14 cellular contexts compared by ENCODE assay signal in the genomic region with DNA sequence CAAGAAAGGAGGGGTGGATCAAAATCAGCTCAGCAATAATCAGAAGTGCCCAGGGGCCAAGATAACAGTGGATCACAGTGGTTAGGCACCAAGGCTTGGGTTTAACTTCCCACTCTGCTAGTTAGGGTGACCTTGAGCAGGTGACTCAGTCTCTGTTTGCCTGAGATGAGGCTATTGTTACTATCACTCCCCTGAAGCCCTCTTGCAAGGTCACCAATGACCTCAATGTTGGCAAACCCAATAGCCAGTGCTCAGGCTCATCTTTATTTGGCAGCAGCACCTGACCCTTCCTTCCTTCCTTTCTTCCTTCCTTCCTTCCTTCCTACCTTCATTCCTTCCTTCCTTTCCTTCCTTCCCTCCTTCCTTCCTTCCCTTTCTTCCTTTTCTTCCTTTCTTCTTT.
DNase-seq lines count a peak whose midpoint lies in the region; ATAC-seq and TF ChIP-seq lines count a peak whose summit lies in the region.
"Had no signal": no experiment of that assay in that cellular context is flagged by ENCODE, and none has a peak within 500 bp of the region (broad histone marks: within the 10 kb centered on the region; RNA-seq: fewer than 3 reads in every experiment).

No MANE protein-coding gene starts in this region.

- peak overlapping the region; percentile 36 for H2AK5ac ChIP-seq in mesenchymal stem cell (ENCODE audit: low read length, severe bottlenecking)

- H3K9ac ChIP-seq in SK-N-SH (0 out of 2 replicates have a peak overlapping the region, but pooled peaks have one; percentile 27), mesenchymal stem cell (ENCODE audit: low read length) (peak overlapping the region; percentile 52)

- intact Hi-C loops in vagina (cut with DNase I) = no loop called here
- intact Hi-C loops in lower lobe of right lung (cut with DNase I) = no loop called here

- H4K91ac ChIP-seq in mesenchymal stem cell (ENCODE audit: low read length) = peak overlapping the region; percentile 18

- no peaks in the 10 kb centered on the region for H4K20me1 ChIP-seq in SK-N-SH (ENCODE audit: insufficient read depth)

- H2AFZ ChIP-seq in SK-N-SH (ENCODE audit: low read depth) (no peak overlapping the region), mesenchymal stem cell (ENCODE audit: low read depth, low read length) (no peak overlapping the region)

- H3K27me3 ChIP-seq in SK-N-SH (ENCODE audit: insufficient read depth) = no peaks in the 10 kb centered on the region
- no peaks in the 10 kb centered on the region for H3K27me3 ChIP-seq in mesenchymal stem cell (ENCODE audit: control insufficient read depth in 1 of 2, insufficient read depth in 1 of 2, low read length in 2 of 2)
- no peaks in the 10 kb centered on the region for H3K27me3 ChIP-seq in vagina
- no peaks in the 10 kb centered on the region for H3K27me3 ChIP-seq in lower lobe of right lung (ENCODE audit: low read depth)

- POLR2A ChIA-PET in SK-N-SH (lab: Yijun Ruan, JAX) = no interaction called here

- H4K8ac ChIP-seq in mesenchymal stem cell (ENCODE audit: low read length) = no peak overlapping the region

- H3K4me2 ChIP-seq in SK-N-SH (peak overlapping the region; percentile 41; the same call in 1 of the 2 replicates), mesenchymal stem cell (ENCODE audit: low read length, poor library complexity, severe bottlenecking) (no peak overlapping the region)

- H3K14ac ChIP-seq in mesenchymal stem cell (ENCODE audit: low read length in 2 of 2) = no peak overlapping the region

- TF ChIP-seq POLR2A in vagina (IDR thresholded peaks at IDR 0.05) = no peak

- H3K9me3 ChIP-seq in SK-N-SH (no peaks in the 10 kb centered on the region), mesenchymal stem cell (ENCODE audit: control insufficient read depth, low read length) (no peaks in the 10 kb centered on the region), vagina (no peaks in the 10 kb centered on the region), lower lobe of right lung (no peaks in the 10 kb centered on the region)

- no peak overlapping the region for H2BK15ac ChIP-seq in mesenchymal stem cell (ENCODE audit: low read depth, poor library complexity, severe bottlenecking)

- peaks cover 9% of the 10 kb centered on the region; the same call in 1 of the 2 replicates for H3K79me2 ChIP-seq in SK-N-SH (ENCODE audit: insufficient read depth)

- no peak for TF ChIP-seq RAD21 in SK-N-SH (IDR thresholded peaks at IDR 0.05; ENCODE audit: low read length)

- no peak for TF ChIP-seq EP300 in SK-N-SH (IDR thresholded peaks at IDR 0.05; ENCODE audit: borderline replicate concordance in 1 of 2, low read depth in 1 of 2, low read length in 1 of 2)

- H3F3A ChIP-seq in SK-N-SH (replicated peaks; ENCODE audit: insufficient read depth) = peaks cover 17% of the 10 kb centered on the region

- CTCF ChIA-PET in SK-N-SH (lab: Yijun Ruan, JAX) = interaction anchor here (2.5 kb wide), 1 partner anchor 34 kb away, joined by 16 read pairs; no protein-coding TSS in a partner anchor

- H3K4me1 ChIP-seq in SK-N-SH (ENCODE audit: control insufficient read depth in 1 of 2, insufficient read depth in 2 of 2, low read depth in 1 of 2, low read length in 1 of 2) (peaks cover 14 to 49% of the 10 kb centered on the region in 2 experiments; a peak in 3 of 4 replicates), mesenchymal stem cell (ENCODE audit: control insufficient read depth, insufficient read depth, low read depth, low read length) (peaks cover 41% of the 10 kb centered on the region), vagina (peaks cover 49% of the 10 kb centered on the region), lower lobe of right lung (peaks cover 37% of the 10 kb centered on the region)

- H3K36me3 ChIP-seq in SK-N-SH (replicated peaks in 1 of 2; ENCODE audit: control insufficient read depth in 1 of 2, insufficient read depth in 2 of 2, low read length in 1 of 2) (peaks cover 54 to 61% of the 10 kb centered on the region in 2 experiments), mesenchymal stem cell (ENCODE audit: control insufficient read depth in 1 of 2, insufficient read depth in 2 of 2, low read depth in 1 of 2, low read length in 2 of 2) (peaks cover 33 to 60% of the 10 kb centered on the region in 2 experiments), vagina (no peaks in the 10 kb centered on the region), lower lobe of right lung (peaks cover 33% of the 10 kb centered on the region)

- H2BK12ac ChIP-seq in mesenchymal stem cell (ENCODE audit: low read length in 2 of 2) = peak overlapping the region; percentile 76 to 78

- DNase-seq in SK-N-SH (no peak), amniotic epithelial cell (ENCODE audit: low read depth) (peak; percentile 46), mesenchymal stem cell (peak; percentile 37), vagina (ENCODE audit: extremely low spot score in 2 of 2) (no peak), lower lobe of right lung (no peak), SHP77 treated with DMSO at 0.1 percent for 48 hours (lab: John Stamatoyannopoulos, UW) (no peak), activated T-cell treated with anti-CD3 and anti-CD28 coated beads for 4 hours (no peak)
- DNase-seq: activated CD4-positive, CD25-positive, alpha-beta regulatory T cell; activated naive CD4-positive, alpha-beta T cell treated with anti-CD3 and anti-CD28 coated beads, Interleukin-2, amount 50 U/mL, for 16 hours; NCI-H1417 treated with DMSO at 0.1 percent for 48 hours; NCI-H510A treated with DMSO at 0.1 percent for 48 hours; T-helper 1 cell had no signal

- ATAC-seq in SK-N-SH treated with all-trans-retinoic acid at 6 μM for 48 hours = no peak
- ATAC-seq in lower lobe of right lung = no peak
- ATAC-seq: stimulated activated memory B cell treated with anti-CD40 and anti-IgM and Interleukin-4, amounts not matched to agents 10 μg/mL and 1 μg/mL and 100 μg/mL, for 72 hours had no signal

- no peak overlapping the region for H3K23ac ChIP-seq in mesenchymal stem cell (ENCODE audit: low read length in 2 of 2)

- peaks cover 33% of the 10 kb centered on the region for H3K79me1 ChIP-seq in mesenchymal stem cell (replicated peaks; ENCODE audit: low read length, poor library complexity, severe bottlenecking)

- no peaks in the 10 kb centered on the region for H3K9me2 ChIP-seq in SK-N-SH

- no peak overlapping the region for H2BK120ac ChIP-seq in mesenchymal stem cell (ENCODE audit: low read depth, low read length)

- H3K4me3 ChIP-seq in SK-N-SH (ENCODE audit: low read depth in 2 of 2, low read length in 1 of 2) (no peak overlapping the region), mesenchymal stem cell (ENCODE audit: insufficient read depth in 1 of 2, low read depth in 1 of 2, low read length in 2 of 2) (no peak overlapping the region), vagina (no peak overlapping the region), lower lobe of right lung (no peak overlapping the region)

- no peak overlapping the region for H3K18ac ChIP-seq in mesenchymal stem cell (ENCODE audit: low read depth in 1 of 2, low read length in 2 of 2)

- H3K4ac ChIP-seq in mesenchymal stem cell (ENCODE audit: low read depth in 1 of 2, low read length in 2 of 2) = peak overlapping the region in 1 of 2 experiments; percentile 14

- H2BK5ac ChIP-seq in mesenchymal stem cell (ENCODE audit: low read depth, low read length, poor library complexity, severe bottlenecking) = no peak overlapping the region

- peak overlapping the region in 1 of 2 experiments; percentile 87; a peak in 2 of 4 replicates for H3K27ac ChIP-seq in SK-N-SH (ENCODE audit: low read depth in 2 of 2, low read length in 1 of 2)
- peak overlapping the region; percentile 11 for H3K27ac ChIP-seq in mesenchymal stem cell (ENCODE audit: low read length, poor library complexity, severe bottlenecking)
- H3K27ac ChIP-seq in vagina = peak overlapping the region; percentile 66
- no peak overlapping the region for H3K27ac ChIP-seq in lower lobe of right lung

- TF ChIP-seq CTCF in SK-N-SH (IDR thresholded peaks at IDR 0.05) (no peak), vagina (IDR thresholded peaks at IDR 0.05) (no peak), lower lobe of right lung (IDR thresholded peaks at IDR 0.05) (no peak)

TF ChIP-seq in SK-N-SH, 30 proteins besides CTCF, POLR2A, EP300 and RAD21:
- TF ChIP-seq GATA2 (CRISPR knock-in tag; IDR thresholded peaks at IDR 0.05) (no peak), GABPA (IDR thresholded peaks at IDR 0.05; ENCODE audit: low read depth) (no peak), TAF1 (IDR thresholded peaks at IDR 0.05; ENCODE audit: borderline replicate concordance, low read depth, low read length) (no peak), FOSL2 (IDR thresholded peaks at IDR 0.05; ENCODE audit: borderline replicate concordance, low read depth) (no peak), YY1 (IDR thresholded peaks at IDR 0.05; ENCODE audit: low read depth) (no peak)
- TF ChIP-seq, protein P1, sequence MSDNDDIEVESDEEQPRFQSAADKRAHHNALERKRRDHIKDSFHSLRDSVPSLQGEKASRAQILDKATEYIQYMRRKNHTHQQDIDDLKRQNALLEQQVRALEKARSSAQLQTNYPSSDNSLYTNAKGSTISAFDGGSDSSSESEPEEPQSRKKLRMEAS (IDR thresholded peaks at IDR 0.05; ENCODE audit: low read depth) = no peak

TF ChIP-seq in SK-N-SH treated with all-trans-retinoic acid at 6 μM for 48 hours, 23 proteins besides CTCF, POLR2A, EP300 and RAD21:
- TF ChIP-seq CSDC2 (CRISPR knock-in tag; IDR thresholded peaks at IDR 0.05) (no peak), ZFP3 (CRISPR knock-in tag; IDR thresholded peaks at IDR 0.05) (no peak), RARB (CRISPR knock-in tag; IDR thresholded peaks at IDR 0.05) (no peak), ISL1 (CRISPR knock-in tag; IDR thresholded peaks at IDR 0.05) (no peak), OSR1 (CRISPR knock-in tag; IDR thresholded peaks at IDR 0.05) (no peak), ZNF70 (CRISPR knock-in tag; IDR thresholded peaks at IDR 0.05) (no peak)
- TF ChIP-seq, protein P2, sequence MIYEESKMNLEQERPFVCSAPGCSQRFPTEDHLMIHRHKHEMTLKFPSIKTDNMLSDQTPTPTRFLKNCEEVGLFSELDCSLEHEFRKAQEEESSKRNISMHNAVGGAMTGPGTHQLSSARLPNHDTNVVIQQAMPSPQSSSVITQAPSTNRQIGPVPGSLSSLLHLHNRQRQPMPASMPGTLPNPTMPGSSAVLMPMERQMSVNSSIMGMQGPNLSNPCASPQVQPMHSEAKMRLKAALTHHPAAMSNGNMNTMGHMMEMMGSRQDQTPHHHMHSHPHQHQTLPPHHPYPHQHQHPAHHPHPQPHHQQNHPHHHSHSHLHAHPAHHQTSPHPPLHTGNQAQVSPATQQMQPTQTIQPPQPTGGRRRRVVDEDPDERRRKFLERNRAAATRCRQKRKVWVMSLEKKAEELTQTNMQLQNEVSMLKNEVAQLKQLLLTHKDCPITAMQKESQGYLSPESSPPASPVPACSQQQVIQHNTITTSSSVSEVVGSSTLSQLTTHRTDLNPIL (CRISPR knock-in tag; IDR thresholded peaks at IDR 0.05; ENCODE audit: low read depth) = no peak

Comparison
In these comparisons a context has a peak if more than half of its experiments do, and no peak if none do; other contexts are left out.
1. DNase-seq: peak in amniotic epithelial cell (single experiment) and mesenchymal stem cell (single experiment); none in SK-N-SH (single experiment), vagina (0 of 2), lower lobe of right lung (single experiment), SHP77 treated with DMSO at 0.1 percent for 48 hours (single experiment) and activated T-cell treated with anti-CD3 and anti-CD28 coated beads for 4 hours (single experiment).